Comparison of ENCODE assay signal across 8 cellular contexts in genomic region chr2:8515864-8516533, GRCh38.
A peak's percentile ranks its signal among the peaks of the same experiment; 100 is the strongest.
DNase-seq lines count a peak whose midpoint lies in the region; ATAC-seq and TF ChIP-seq lines count a peak whose summit lies in the region.

No MANE protein-coding gene starts in this region.

- intact Hi-C loops in lower lobe of right lung (cut with DNase I), result no loop called here

- no peak overlapping the region for H3K4me2 ChIP-seq in hepatocyte

- H3K9me3 ChIP-seq in hepatocyte (ENCODE audit: low read depth) (no peaks in the 10 kb centered on the region), lower lobe of right lung (no peaks in the 10 kb centered on the region)

- H3K27ac ChIP-seq in hepatocyte (peak overlapping the region; percentile 37), lower lobe of right lung (no peak overlapping the region)

- ATAC-seq in HG02943 (IDR thresholded peaks at IDR 0.05; ENCODE audit: low read depth, unreplicated experiment) (peak; percentile 55), lower lobe of right lung (no peak)

- H2AFZ ChIP-seq in hepatocyte, result no peak overlapping the region

- H3K4me3 ChIP-seq in hepatocyte, result no peak overlapping the region
- H3K4me3 ChIP-seq in lower lobe of right lung, result no peak overlapping the region

- H3K27me3 ChIP-seq in hepatocyte, result no peaks in the 10 kb centered on the region
- H3K27me3 ChIP-seq in lower lobe of right lung (ENCODE audit: low read depth), result no peaks in the 10 kb centered on the region

- no peak for TF ChIP-seq CTCF in hepatocyte (IDR thresholded peaks at IDR 0.05; ENCODE audit: poor library complexity)
- no peak for TF ChIP-seq CTCF in lower lobe of right lung (IDR thresholded peaks at IDR 0.05)

- no peaks in the 10 kb centered on the region for H3K9me2 ChIP-seq in hepatocyte (replicated peaks; ENCODE audit: insufficient read depth)

- H4K20me1 ChIP-seq in hepatocyte (ENCODE audit: insufficient read depth, poor library complexity, severe bottlenecking), result no peaks in the 10 kb centered on the region

- DNase-seq in activated naive CD4-positive, alpha-beta T cell treated with Interleukin-2 at 50 U/mL for 16 hours, result peak; percentile 35
- DNase-seq in activated naive CD4-positive, alpha-beta T cell (lab: John Stamatoyannopoulos, UW), result no peak
- DNase-seq in NCI-H510A (lab: John Stamatoyannopoulos, UW) (peak; percentile 94), hepatocyte (ENCODE audit: low spot score) (no peak), glomerular visceral epithelial cell (ENCODE audit: extremely low spot score) (no peak), lower lobe of right lung (no peak), NCI-H1436 treated with DMSO at 0.1 percent for 48 hours (lab: John Stamatoyannopoulos, UW) (no peak)

- WGBS in hepatocyte (ENCODE audit: low lambda C conversion rate, missing lambda C conversion rate), result 68% methylated on average over 5 of the region's 5 CpGs

- H3K79me2 ChIP-seq in hepatocyte, result no peaks in the 10 kb centered on the region

- no peaks in the 10 kb centered on the region for H3K36me3 ChIP-seq in hepatocyte (replicated peaks; ENCODE audit: insufficient read depth, low read depth)
- H3K36me3 ChIP-seq in lower lobe of right lung, result no peaks in the 10 kb centered on the region

- H3K4me1 ChIP-seq in hepatocyte (ENCODE audit: insufficient read depth), result peaks cover 4% of the 10 kb centered on the region
- peaks cover 12% of the 10 kb centered on the region for H3K4me1 ChIP-seq in lower lobe of right lung

Comparison
In these comparisons a context has a peak if more than half of its experiments do, and no peak if none do; other contexts are left out.
1. DNase-seq: peak in activated naive CD4-positive, alpha-beta T cell treated with Interleukin-2 at 50 U/mL for 16 hours (single experiment) and NCI-H510A (single experiment); none in activated naive CD4-positive, alpha-beta T cell (0 of 4), hepatocyte (single experiment), glomerular visceral epithelial cell (single experiment), lower lobe of right lung (single experiment) and NCI-H1436 treated with DMSO at 0.1 percent for 48 hours (single experiment).